ENCODE assay signal across 30 cellular contexts in the genomic region with DNA sequence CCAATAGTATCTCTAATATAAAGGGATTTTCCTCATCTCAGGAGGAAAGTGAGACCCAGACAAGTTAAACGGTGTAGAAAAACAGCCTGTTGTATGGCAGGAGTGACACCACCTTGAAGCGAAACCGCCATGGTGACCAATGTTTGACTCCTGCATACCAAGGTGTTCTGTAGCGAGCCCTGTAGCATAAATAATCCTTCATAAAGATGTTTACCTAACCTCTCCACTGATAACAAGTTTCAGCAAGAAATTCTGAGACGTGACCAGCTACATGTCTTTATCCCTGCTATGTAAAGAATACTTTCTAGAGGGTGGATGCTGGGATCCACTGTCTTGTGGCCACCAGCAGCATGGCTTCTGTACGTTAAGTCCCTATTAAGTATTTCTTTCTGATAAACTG.
"Had no signal": no experiment of that assay in that cellular context is flagged by ENCODE, and none has a peak within 500 bp of the region (broad histone marks: within the 10 kb centered on the region; RNA-seq: fewer than 3 reads in every experiment).

No MANE protein-coding gene starts in this region.

- DNase-seq: activated B cell treated with CpG ODN at 0.5 μM for 24 hours; activated CD4-positive, alpha-beta memory T cell treated with anti-CD3 and anti-CD28 coated beads for 36 hours; activated CD4-positive, alpha-beta T cell treated with anti-CD3 and anti-CD28 coated beads for 48 hours; activated CD8-positive, alpha-beta memory T cell treated with anti-CD3 and anti-CD28 coated beads, Interleukin-2, amount 10 ng/mL, durations not matched to agents 7 days and 5 days; activated CD8-positive, alpha-beta memory T cell treated with anti-CD3 and anti-CD28 coated beads, Interleukin-2, amount 50 U/mL, for 4 hours; activated CD8-positive, alpha-beta T cell treated with anti-CD3 and anti-CD28 coated beads, Interleukin-2, amount 10 ng/mL, durations not matched to agents 7 days and 5 days; activated effector memory CD4-positive, alpha-beta T cell treated with anti-CD3 and anti-CD28 coated beads, Interleukin-2, amount 50 U/mL, for 16 hours; activated naive CD4-positive, alpha-beta T cell treated with anti-CD3 and anti-CD28 coated beads for 36 hours; activated naive CD8-positive, alpha-beta T cell treated with anti-CD3 and anti-CD28 coated beads for 36 hours; activated T-cell treated with anti-CD3 and anti-CD28 coated beads, Interleukin-2, amount 50 U/mL, for 1 hour; activated T-cell treated with anti-CD3 and anti-CD28 coated beads, Interleukin-2, amount 50 U/mL, for 48 hours; dorsolateral prefrontal cortex; effector memory CD4-positive, alpha-beta T cell; endodermal cell; foreskin fibroblast; head of caudate nucleus; T-helper 1 cell; T-helper 17 cell; T1000; WERI-Rb-1 had no signal

- H3K36me3 Mint-ChIP-seq: activated CD4-positive, alpha-beta memory T cell treated with anti-CD3 and anti-CD28 coated beads for 36 hours; activated CD8-positive, alpha-beta memory T cell treated with anti-CD3 and anti-CD28 coated beads, Interleukin-2, amount 10 ng/mL, durations not matched to agents 7 days and 5 days; activated naive CD4-positive, alpha-beta T cell treated with anti-CD3 and anti-CD28 coated beads, Interleukin-2, amount 50 U/mL, for 24 hours; activated naive CD8-positive, alpha-beta T cell treated with anti-CD3 and anti-CD28 coated beads for 36 hours had no signal

- H3K9me3 Mint-ChIP-seq: activated B cell treated with CpG ODN at 0.5 μM for 24 hours; brain; dendritic cell treated with granulocyte-macrophage colony-stimulating factor and Interleukin-4, amounts not matched to agents 40 ng/mL and 50 ng/mL, for 4 days; endodermal cell had no signal

- H3K27ac Mint-ChIP-seq: activated B cell treated with CpG ODN at 0.5 μM for 24 hours; activated CD4-positive, alpha-beta memory T cell treated with anti-CD3 and anti-CD28 coated beads for 36 hours; activated CD8-positive, alpha-beta memory T cell treated with anti-CD3 and anti-CD28 coated beads, Interleukin-2, amount 10 ng/mL, durations not matched to agents 7 days and 5 days; activated CD8-positive, alpha-beta T cell treated with anti-CD3 and anti-CD28 coated beads, Interleukin-2, amount 10 ng/mL, durations not matched to agents 7 days and 5 days; activated naive CD4-positive, alpha-beta T cell treated with anti-CD3 and anti-CD28 coated beads for 36 hours; activated naive CD4-positive, alpha-beta T cell treated with anti-CD3 and anti-CD28 coated beads, Interleukin-2, amount 50 U/mL, for 24 hours; activated naive CD8-positive, alpha-beta T cell treated with anti-CD3 and anti-CD28 coated beads for 36 hours; activated T-helper 1 cell treated with anti-CD3 and anti-CD28 coated beads, Interleukin-12 subunit alpha, Interleukin-12 subunit beta, Interleukin-2, Interleukin-4 antibody, amounts not matched to agents 30 ng/mL and 10 ng/mL and 1 ng/mL, durations not matched to agents 14 hours and 24 hours and 36 hours; activated T-helper 2 cell treated with anti-CD3 and anti-CD28 coated beads, Interferon-gamma antibody, Interleukin-2, Interleukin-4, amounts not matched to agents 10 μg/mL and 5 μg/mL and 100 μg/mL, durations not matched to agents 14 hours and 24 hours and 36 hours; dendritic cell treated with granulocyte-macrophage colony-stimulating factor and Interleukin-4, amounts not matched to agents 40 ng/mL and 50 ng/mL, for 4 days; endodermal cell; T-helper 17 cell; T-helper 2 cell treated with Interferon-gamma antibody and Interleukin-4, amounts not matched to agents 5 μg/mL and 100 μg/mL, for 36 hours had no signal

- H3K4me1 Mint-ChIP-seq: activated B cell treated with CpG ODN at 0.5 μM for 24 hours; activated CD8-positive, alpha-beta memory T cell treated with anti-CD3 and anti-CD28 coated beads, Interleukin-2, amount 10 ng/mL, durations not matched to agents 7 days and 5 days; activated naive CD4-positive, alpha-beta T cell treated with anti-CD3 and anti-CD28 coated beads, Interleukin-2, amount 50 U/mL, for 24 hours; activated naive CD8-positive, alpha-beta T cell treated with anti-CD3 and anti-CD28 coated beads for 36 hours; central memory CD8-positive, alpha-beta T cell; endodermal cell; T-helper 17 cell had no signal

- H3K4me3 ChIP-seq: ascending aorta, breast epithelium, coronary artery, dorsolateral prefrontal cortex had no signal

- H3K4me3 Mint-ChIP-seq: activated B cell treated with CpG ODN at 0.5 μM for 24 hours; activated CD4-positive, alpha-beta memory T cell treated with anti-CD3 and anti-CD28 coated beads for 36 hours; activated CD8-positive, alpha-beta memory T cell treated with anti-CD3 and anti-CD28 coated beads, Interleukin-2, amount 10 ng/mL, durations not matched to agents 7 days and 5 days; activated CD8-positive, alpha-beta T cell treated with anti-CD3 and anti-CD28 coated beads, Interleukin-2, amount 10 ng/mL, durations not matched to agents 7 days and 5 days; activated naive CD4-positive, alpha-beta T cell treated with anti-CD3 and anti-CD28 coated beads for 36 hours; activated naive CD4-positive, alpha-beta T cell treated with anti-CD3 and anti-CD28 coated beads, Interleukin-2, amount 50 U/mL, for 24 hours; activated naive CD8-positive, alpha-beta T cell treated with anti-CD3 and anti-CD28 coated beads for 36 hours; activated T-helper 1 cell treated with anti-CD3 and anti-CD28 coated beads, Interleukin-12 subunit alpha, Interleukin-12 subunit beta, Interleukin-2, Interleukin-4 antibody, amounts not matched to agents 30 ng/mL and 10 ng/mL and 1 ng/mL, durations not matched to agents 14 hours and 24 hours and 36 hours; brain; central memory CD8-positive, alpha-beta T cell; dendritic cell treated with granulocyte-macrophage colony-stimulating factor and Interleukin-4, amounts not matched to agents 40 ng/mL and 50 ng/mL, for 4 days; endodermal cell; T-helper 17 cell; T-helper 2 cell treated with Interferon-gamma antibody and Interleukin-4, amounts not matched to agents 5 μg/mL and 100 μg/mL, for 36 hours had no signal

- H3K27me3 Mint-ChIP-seq: activated B cell treated with CpG ODN at 0.5 μM for 24 hours; activated CD4-positive, alpha-beta memory T cell treated with anti-CD3 and anti-CD28 coated beads for 36 hours; activated CD8-positive, alpha-beta memory T cell treated with anti-CD3 and anti-CD28 coated beads, Interleukin-2, amount 10 ng/mL, durations not matched to agents 7 days and 5 days; activated naive CD4-positive, alpha-beta T cell treated with anti-CD3 and anti-CD28 coated beads, Interleukin-2, amount 50 U/mL, for 24 hours; activated naive CD8-positive, alpha-beta T cell treated with anti-CD3 and anti-CD28 coated beads for 36 hours; brain; central memory CD8-positive, alpha-beta T cell; dendritic cell treated with granulocyte-macrophage colony-stimulating factor and Interleukin-4, amounts not matched to agents 40 ng/mL and 50 ng/mL, for 4 days; T-helper 17 cell had no signal
